ENCODE assay signal across 8 cellular contexts in the genomic region with DNA sequence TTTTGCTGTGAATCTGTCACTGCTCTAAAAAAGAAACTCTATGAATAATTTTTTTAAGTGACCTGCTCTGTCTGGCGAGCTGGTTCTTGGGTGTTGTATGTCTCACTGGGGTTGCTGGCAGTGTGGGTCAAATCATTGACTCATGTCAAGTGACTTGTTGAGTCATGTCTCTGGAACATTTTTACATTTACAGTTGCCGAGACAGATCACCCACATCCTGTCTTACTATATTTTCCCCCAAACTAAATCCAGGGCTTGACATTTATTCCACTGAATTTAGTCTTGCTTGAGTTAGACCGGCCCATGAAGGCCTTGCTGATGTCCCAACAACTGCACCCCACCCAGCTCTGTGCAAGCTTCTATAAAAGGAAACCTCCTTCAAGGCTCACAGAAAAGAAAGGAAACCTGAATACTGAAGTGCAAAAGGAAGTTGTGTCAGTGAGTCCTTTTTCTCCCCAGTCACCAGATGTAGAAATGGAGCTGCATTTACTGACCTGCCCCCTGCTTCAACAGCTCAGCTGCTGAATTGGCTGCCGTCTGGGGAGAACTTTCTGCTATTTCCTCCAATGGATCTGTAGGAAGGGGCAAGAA.
A peak's percentile ranks its signal among the peaks of the same experiment; 100 is the strongest.
DNase-seq lines count a peak whose midpoint lies in the region; ATAC-seq lines count a peak whose summit lies in the region.

No MANE protein-coding gene starts in this region.

- H3K4me1 Mint-ChIP-seq in activated T-helper 2 cell treated with anti-CD3 and anti-CD28 coated beads, Interferon-gamma antibody, Interleukin-2, Interleukin-4, amounts not matched to agents 10 μg/mL and 5 μg/mL and 100 μg/mL, durations not matched to agents 14 hours and 24 hours and 36 hours (ENCODE audit: low read depth): peaks cover 29% of the 10 kb centered on the region

- intact Hi-C loops in activated T-helper 2 cell treated with anti-CD3 and anti-CD28 coated beads, Interferon-gamma antibody, Interleukin-2, Interleukin-4, amounts not matched to agents 10 μg/mL and 5 μg/mL and 100 μg/mL, durations not matched to agents 14 hours and 24 hours and 36 hours (cut with micrococcal nuclease): loop anchor here (1.0 to 5.0 kb wide), 6 partner anchors 19 to 191 kb away; no protein-coding TSS in a partner anchor

- H3K27ac Mint-ChIP-seq in activated T-helper 2 cell treated with anti-CD3 and anti-CD28 coated beads, Interferon-gamma antibody, Interleukin-2, Interleukin-4, amounts not matched to agents 10 μg/mL and 5 μg/mL and 100 μg/mL, durations not matched to agents 14 hours and 24 hours and 36 hours: peak overlapping the region; percentile 90

- no peaks in the 10 kb centered on the region for H3K27me3 Mint-ChIP-seq in activated T-helper 2 cell treated with anti-CD3 and anti-CD28 coated beads, Interferon-gamma antibody, Interleukin-2, Interleukin-4, amounts not matched to agents 10 μg/mL and 5 μg/mL and 100 μg/mL, durations not matched to agents 14 hours and 24 hours and 36 hours (ENCODE audit: low read depth)

- peaks cover 33% of the 10 kb centered on the region for H3K36me3 Mint-ChIP-seq in activated T-helper 2 cell treated with anti-CD3 and anti-CD28 coated beads, Interferon-gamma antibody, Interleukin-2, Interleukin-4, amounts not matched to agents 10 μg/mL and 5 μg/mL and 100 μg/mL, durations not matched to agents 14 hours and 24 hours and 36 hours (ENCODE audit: low read depth)

- no peak overlapping the region for H3K4me3 Mint-ChIP-seq in activated T-helper 2 cell treated with anti-CD3 and anti-CD28 coated beads, Interferon-gamma antibody, Interleukin-2, Interleukin-4, amounts not matched to agents 10 μg/mL and 5 μg/mL and 100 μg/mL, durations not matched to agents 14 hours and 24 hours and 36 hours (ENCODE audit: low read depth)

- no peaks in the 10 kb centered on the region for H3K9me3 Mint-ChIP-seq in activated T-helper 2 cell treated with anti-CD3 and anti-CD28 coated beads, Interferon-gamma antibody, Interleukin-2, Interleukin-4, amounts not matched to agents 10 μg/mL and 5 μg/mL and 100 μg/mL, durations not matched to agents 14 hours and 24 hours and 36 hours

- peak; percentile 87 for DNase-seq in GM04504 (ENCODE audit: low read depth)
- no peak for DNase-seq in activated T-helper 2 cell treated with anti-CD3 and anti-CD28 coated beads, Interferon-gamma antibody, Interleukin-2, Interleukin-4, amounts not matched to agents 10 μg/mL and 5 μg/mL and 100 μg/mL, durations not matched to agents 14 hours and 24 hours and 36 hours (ENCODE audit: low spot score)
- peak; percentile 16 to 94 for DNase-seq in lung microvascular endothelial cell (ENCODE audit: low read depth in 2 of 2)
- no peak for DNase-seq in GOT3 (lab: John Stamatoyannopoulos, UW)
- DNase-seq in NCI-H774 (lab: John Stamatoyannopoulos, UW): no peak
- DNase-seq in D341Med (ENCODE audit: low spot score): no peak

- ATAC-seq in GM21360 (IDR thresholded peaks at IDR 0.05; ENCODE audit: unreplicated experiment) (peak; percentile 92), HG03558 (IDR thresholded peaks at IDR 0.05; ENCODE audit: extremely low read depth, unreplicated experiment) (peak; percentile 96)

Comparison
In these comparisons a context has a peak if more than half of its experiments do, and no peak if none do; other contexts are left out.
1. DNase-seq: peak in GM04504 (single experiment) and lung microvascular endothelial cell (2 of 2); none in activated T-helper 2 cell treated with anti-CD3 and anti-CD28 coated beads, Interferon-gamma antibody, Interleukin-2, Interleukin-4, amounts not matched to agents 10 μg/mL and 5 μg/mL and 100 μg/mL, durations not matched to agents 14 hours and 24 hours and 36 hours (single experiment), GOT3 (single experiment), NCI-H774 (single experiment) and D341Med (single experiment).